1 cellular context compared by ENCODE assay signal in the genomic region with DNA sequence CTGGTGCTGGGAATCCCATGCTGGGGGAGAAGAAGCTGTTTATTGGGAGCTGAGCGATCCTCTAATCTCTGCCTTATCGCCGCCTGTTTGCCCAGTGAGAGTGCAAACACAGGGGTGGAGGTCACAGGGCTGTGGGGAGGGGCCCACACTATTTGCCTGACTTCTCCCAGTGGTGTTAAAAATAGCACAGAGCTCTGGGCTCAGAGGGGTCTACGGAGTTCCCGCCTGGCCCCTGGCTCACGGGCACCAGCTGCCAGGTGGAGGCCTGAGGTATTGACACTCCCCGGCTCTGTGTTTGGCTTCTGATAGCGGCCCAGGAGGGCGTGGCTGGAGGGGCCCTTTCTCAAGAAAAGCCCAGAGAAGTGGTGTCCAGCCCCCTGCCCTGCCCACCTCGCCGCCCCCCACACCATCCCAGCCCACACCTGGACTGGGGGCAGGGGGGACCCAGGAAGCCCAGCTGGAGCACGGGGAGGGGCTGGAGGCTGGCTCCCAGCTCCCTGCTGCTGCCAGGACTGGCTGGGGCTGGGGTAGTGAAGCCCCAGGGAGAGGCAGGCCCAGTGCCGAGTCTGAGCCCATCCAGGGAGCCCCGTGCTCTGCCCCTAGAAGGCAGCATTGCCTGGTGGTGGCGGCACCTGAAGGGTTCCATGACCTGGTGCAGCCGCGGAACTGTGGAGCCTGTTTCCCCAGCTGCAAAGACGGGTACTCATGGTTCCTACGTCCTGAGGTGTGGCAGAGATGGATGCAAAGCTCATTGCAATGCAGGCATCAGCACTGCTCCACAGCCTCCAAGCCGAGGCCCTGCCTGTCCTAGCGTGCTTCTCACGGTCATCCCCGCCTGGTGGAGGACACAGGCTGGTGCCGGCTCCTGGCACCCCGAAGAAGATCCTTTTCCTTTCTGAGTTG.
TF ChIP-seq lines count a peak whose summit lies in the region.

No MANE protein-coding gene starts in this region.

TF ChIP-seq in SK-N-SH treated with all-trans-retinoic acid at 6 μM for 48 hours, 23 proteins besides CTCF, POLR2A, EP300 and RAD21 (continued from another document):
- TF ChIP-seq POU6F1 (CRISPR knock-in tag; IDR thresholded peaks at IDR 0.05; ENCODE audit: borderline replicate concordance, low read depth) (no peak), ESRRG (CRISPR knock-in tag; IDR thresholded peaks at IDR 0.05) (no peak), TSHZ2 (CRISPR knock-in tag; IDR thresholded peaks at IDR 0.05) (no peak), BACH2 (CRISPR knock-in tag; IDR thresholded peaks at IDR 0.05; ENCODE audit: borderline replicate concordance) (no peak), ZC3H10 (CRISPR knock-in tag; IDR thresholded peaks at IDR 0.05) (no peak), ZNF70 (CRISPR knock-in tag; IDR thresholded peaks at IDR 0.05) (no peak)
